19 cellular contexts compared by ENCODE assay signal in the genomic region with DNA sequence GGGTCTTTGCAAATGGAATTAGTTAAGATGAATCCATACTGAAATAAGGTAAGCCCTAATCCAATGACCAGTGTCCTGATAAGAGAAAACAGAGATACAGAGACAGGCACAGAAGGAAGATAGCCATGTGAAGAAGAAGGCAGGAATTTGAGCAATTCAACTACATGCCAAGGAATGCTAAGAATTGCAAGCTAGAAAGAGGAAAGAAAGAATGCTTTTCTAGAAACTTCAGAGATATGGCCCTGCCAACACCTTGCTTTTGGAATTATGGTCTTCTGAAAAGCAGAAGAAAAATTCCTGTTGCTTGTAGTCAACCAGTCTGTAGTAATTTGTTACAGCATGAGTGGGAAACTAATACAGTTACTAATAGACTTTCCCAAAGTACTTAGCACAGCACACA.
"Had no signal": no experiment of that assay in that cellular context is flagged by ENCODE, and none has a peak within 500 bp of the region (broad histone marks: within the 10 kb centered on the region; RNA-seq: fewer than 3 reads in every experiment).

No MANE protein-coding gene starts in this region.

- H3K4me1 Mint-ChIP-seq: natural killer cell; stimulated activated effector memory CD8-positive, alpha-beta T cell treated with anti-CD3 and anti-CD28 coated beads, Interleukin-12 subunit alpha, Interleukin-12 subunit beta, amount 100 ng/mL, for 72 hours; T-cell had no signal

- H3K27ac ChIP-seq: breast epithelium, epithelial cell of prostate, left ventricle myocardium inferior, neutrophil, parathyroid adenoma had no signal

- H3K27me3 Mint-ChIP-seq: effector memory CD8-positive, alpha-beta T cell had no signal

- H3K4me3 Mint-ChIP-seq: activated CD8-positive, alpha-beta T cell treated with anti-CD3 and anti-CD28 coated beads, Interleukin-2, amount 10 ng/mL, durations not matched to agents 7 days and 5 days; effector memory CD8-positive, alpha-beta T cell; natural killer cell; stimulated activated effector memory CD8-positive, alpha-beta T cell treated with anti-CD3 and anti-CD28 coated beads, Interleukin-12 subunit alpha, Interleukin-12 subunit beta, amount 100 ng/mL, for 72 hours; T-cell had no signal

- H3K36me3 Mint-ChIP-seq: activated naive CD4-positive, alpha-beta T cell treated with anti-CD3 and anti-CD28 coated beads, Interleukin-2, amount 50 U/mL, for 72 hours; natural killer cell; stimulated activated effector memory CD8-positive, alpha-beta T cell treated with anti-CD3 and anti-CD28 coated beads, Interleukin-12 subunit alpha, Interleukin-12 subunit beta, amount 100 ng/mL, for 72 hours; T-cell had no signal

- DNase-seq: activated CD8-positive, alpha-beta memory T cell treated with anti-CD3 and anti-CD28 coated beads, Interleukin-2, amount 50 U/mL, for 4 hours; activated CD8-positive, alpha-beta T cell treated with anti-CD3 and anti-CD28 coated beads, Interleukin-2, amount 10 ng/mL, durations not matched to agents 7 days and 5 days; activated effector memory CD4-positive, alpha-beta T cell treated with anti-CD3 and anti-CD28 coated beads, Interleukin-2, amount 50 U/mL, for 16 hours; activated T-cell treated with anti-CD3 and anti-CD28 coated beads, Interleukin-2, amount 50 U/mL, for 48 hours; amygdala; cerebellar nuclear complex; dermis blood vessel endothelial cell; effector memory CD8-positive, alpha-beta T cell; islet precursor cell; left ventricle myocardium inferior; natural killer cell; T-cell; T1000 had no signal

- H3K9me3 ChIP-seq: breast epithelium, left ventricle myocardium inferior, neutrophil had no signal

- H3K9me3 Mint-ChIP-seq: activated naive CD4-positive, alpha-beta T cell treated with anti-CD3 and anti-CD28 coated beads, Interleukin-2, amount 50 U/mL, for 72 hours; stimulated activated effector memory CD8-positive, alpha-beta T cell treated with anti-CD3 and anti-CD28 coated beads, Interleukin-12 subunit alpha, Interleukin-12 subunit beta, amount 100 ng/mL, for 72 hours; T-cell had no signal

- H3K27me3 ChIP-seq: breast epithelium, neutrophil had no signal

- ATAC-seq: activated CD8-positive, alpha-beta T cell treated with anti-CD3 and anti-CD28 coated beads, Interleukin-2, amount 10 ng/mL, durations not matched to agents 7 days and 5 days; activated naive CD4-positive, alpha-beta T cell treated with anti-CD3 and anti-CD28 coated beads, Interleukin-2, amount 50 U/mL, for 72 hours; effector memory CD8-positive, alpha-beta T cell; natural killer cell; stimulated activated effector memory CD8-positive, alpha-beta T cell treated with anti-CD3 and anti-CD28 coated beads, Interleukin-12 subunit alpha, Interleukin-12 subunit beta, amount 100 ng/mL, for 72 hours; T-cell had no signal

- H3K27ac Mint-ChIP-seq: activated CD8-positive, alpha-beta T cell treated with anti-CD3 and anti-CD28 coated beads, Interleukin-2, amount 10 ng/mL, durations not matched to agents 7 days and 5 days; activated naive CD4-positive, alpha-beta T cell treated with anti-CD3 and anti-CD28 coated beads, Interleukin-2, amount 50 U/mL, for 72 hours; effector memory CD8-positive, alpha-beta T cell; natural killer cell; stimulated activated effector memory CD8-positive, alpha-beta T cell treated with anti-CD3 and anti-CD28 coated beads, Interleukin-12 subunit alpha, Interleukin-12 subunit beta, amount 100 ng/mL, for 72 hours; T-cell had no signal

- H3K4me3 ChIP-seq: breast epithelium, left ventricle myocardium inferior had no signal

- H3K36me3 ChIP-seq: breast epithelium, left ventricle myocardium inferior, neutrophil had no signal

- H3K4me1 ChIP-seq: breast epithelium, left ventricle myocardium inferior, parathyroid adenoma had no signal
